27 cellular contexts compared by ENCODE assay signal in genomic region chr13:113598481-113598880, GRCh38. TPM values are rescaled to one million over a fixed set of nuclear protein-coding genes. Genes with fewer than 3 reads are reported as not detected.
DNase-seq lines count a peak whose midpoint lies in the region; ATAC-seq and TF ChIP-seq lines count a peak whose summit lies in the region.
"Had no signal": no experiment of that assay in that cellular context is flagged by ENCODE, and none has a peak within 500 bp of the region (broad histone marks: within the 10 kb centered on the region; RNA-seq: fewer than 3 reads in every experiment).

No MANE protein-coding gene starts in this region.

- H3K14ac ChIP-seq in H9 (ENCODE audit: insufficient read depth, low read length): no peak overlapping the region

- no peak overlapping the region for H3K27ac ChIP-seq in H9 (ENCODE audit: insufficient read length, low read depth, low read length)
- no peak overlapping the region for H3K27ac ChIP-seq in ovary
- H3K27ac ChIP-seq: 22Rv1, C4-2B, VCaP had no signal

- H3K4ac ChIP-seq in H9 (ENCODE audit: low read depth, low read length): no peak overlapping the region

- H3K4me3 Mint-ChIP-seq in H9 (no peak overlapping the region; a peak in 1 of 5 replicates), glutamatergic neuron (ENCODE audit: unreplicated experiment) (peak overlapping the region; percentile 71)
- H3K4me3 Mint-ChIP-seq: activated CD4-positive, alpha-beta T cell treated with anti-CD3 and anti-CD28 coated beads, Interleukin-2, amount 10 ng/mL, durations not matched to agents 7 days and 5 days; activated naive CD4-positive, alpha-beta T cell treated with anti-CD3 and anti-CD28 coated beads for 36 hours; immature natural killer cell; mesothelial cell of epicardium; stimulated activated naive B cell treated with anti-CD40 and anti-IgM and Interleukin-4, amounts not matched to agents 10 μg/mL and 1 μg/mL and 100 μg/mL, for 72 hours had no signal

- H3K36me3 Mint-ChIP-seq in H9 (ENCODE audit: insufficient read depth in 1 of 3, low read depth in 3 of 3) (peaks cover 53 to 59% (median 58%) of the 10 kb centered on the region in 3 experiments), glutamatergic neuron (ENCODE audit: unreplicated experiment) (peaks cover 25% of the 10 kb centered on the region)

- no peak overlapping the region for H2BK20ac ChIP-seq in H9 (ENCODE audit: low read depth, low read length, poor library complexity, severe bottlenecking)

- H3K79me2 ChIP-seq in H9 (ENCODE audit: insufficient read depth, low read length): peaks cover 14% of the 10 kb centered on the region; the same call in 1 of the 2 replicates

- H3K9me3 Mint-ChIP-seq in H9 (peaks cover 3 to 6% of the 10 kb centered on the region in 2 experiments; a peak in 4 of 5 replicates), glutamatergic neuron (ENCODE audit: unreplicated experiment) (peaks cover 12% of the 10 kb centered on the region)
- H3K9me3 Mint-ChIP-seq: activated CD4-positive, alpha-beta T cell treated with anti-CD3 and anti-CD28 coated beads, Interleukin-2, amount 10 ng/mL, durations not matched to agents 7 days and 5 days; activated naive CD4-positive, alpha-beta T cell treated with anti-CD3 and anti-CD28 coated beads for 36 hours; immature natural killer cell had no signal

- H3K18ac ChIP-seq in H9 (ENCODE audit: insufficient read length, low read depth, low read length): no peak overlapping the region

- H3K27me3 ChIP-seq in H9 (ENCODE audit: insufficient read depth, low read length) (no peaks in the 10 kb centered on the region), ovary (no peaks in the 10 kb centered on the region)

- H3K27ac Mint-ChIP-seq in H9: peak overlapping the region in 2 of 3 experiments; percentile 8 to 59; a peak in 1 of 7 replicates
- H3K27ac Mint-ChIP-seq in glutamatergic neuron (ENCODE audit: unreplicated experiment): peak overlapping the region; percentile 79
- H3K27ac Mint-ChIP-seq: activated CD4-positive, alpha-beta T cell treated with anti-CD3 and anti-CD28 coated beads, Interleukin-2, amount 10 ng/mL, durations not matched to agents 7 days and 5 days; activated naive CD4-positive, alpha-beta T cell treated with anti-CD3 and anti-CD28 coated beads for 36 hours; mesothelial cell of epicardium; stimulated activated naive B cell treated with anti-CD40 and anti-IgM and Interleukin-4, amounts not matched to agents 10 μg/mL and 1 μg/mL and 100 μg/mL, for 72 hours had no signal

- H2BK5ac ChIP-seq in H9 (ENCODE audit: insufficient read length, low read length): no peak overlapping the region

- no peak overlapping the region for H3T11ph ChIP-seq in H9 (ENCODE audit: low read length)

- no peak overlapping the region for H2AK5ac ChIP-seq in H9 (ENCODE audit: insufficient read length, low read length)

- H3K23me2 ChIP-seq in H9 (ENCODE audit: insufficient read length, low read depth, low read length, poor library complexity, severe bottlenecking): no peaks in the 10 kb centered on the region

- no peak overlapping the region for H4K91ac ChIP-seq in H9 (ENCODE audit: insufficient read length, low read depth, low read length)

- no peak overlapping the region for H4K8ac ChIP-seq in H9 (replicated peaks; ENCODE audit: insufficient read length, low read depth, low read length)

- H2BK15ac ChIP-seq in H9 (ENCODE audit: low read depth, low read length): no peak overlapping the region

- no peaks in the 10 kb centered on the region for H4K20me1 ChIP-seq in H9 (ENCODE audit: control insufficient read depth, insufficient read depth, insufficient read length)

- DNase-seq in activated CD4-positive, CD25-positive, alpha-beta regulatory T cell treated with anti-CD3 and anti-CD28 coated beads, Interleukin-2, amount 50 U/mL, for 72 hours: peak; percentile 11
- no peak for DNase-seq in activated CD4-positive, CD25-positive, alpha-beta regulatory T cell (lab: John Stamatoyannopoulos, UW)
- DNase-seq in H9 (peak; percentile 13), glutamatergic neuron (no peak), ovary (peak in 3 of 5 donors; percentile 6 to 15 (median 7))
- DNase-seq: activated CD4-positive, alpha-beta T cell treated with anti-CD3 and anti-CD28 coated beads, Interleukin-2, amount 10 ng/mL, durations not matched to agents 7 days and 5 days; activated naive CD4-positive, alpha-beta T cell treated with anti-CD3 and anti-CD28 coated beads for 36 hours; activated T-cell treated with anti-CD3 and anti-CD28 coated beads, Interleukin-2, amount 50 U/mL, for 48 hours; amygdala; DMS79; effector CD8-positive, alpha-beta T cell; immature natural killer cell; NCI-H1436 treated with DMSO at 0.1 percent for 48 hours; NCI-H446 treated with DMSO at 0.1 percent for 48 hours; NCI-H82; stimulated activated naive B cell treated with anti-CD40 and anti-IgM and Interleukin-4, amounts not matched to agents 10 μg/mL and 1 μg/mL and 100 μg/mL, for 72 hours; T1000 had no signal

- H3K4me3 ChIP-seq in ovary: no peak overlapping the region

- H3K4me1 ChIP-seq in H9 (ENCODE audit: insufficient read depth, low read length) (no peaks in the 10 kb centered on the region), ovary (ENCODE audit: insufficient read depth) (no peaks in the 10 kb centered on the region)

- H3K79me1 ChIP-seq in H9 (ENCODE audit: insufficient read depth, low read depth, low read length, poor library complexity, severe bottlenecking): peaks cover 7% of the 10 kb centered on the region

- no CpG with 5 or more reads among the region's 13 CpGs for WGBS in H9 (ENCODE audit: extremely low coverage, insufficient read length, low lambda C conversion rate)
- 92 to 97% (median 96%) methylated on average over 13 of the region's 13 CpGs for WGBS in ovary, 3 donors

- TF ChIP-seq CTCF in H9 (conservative IDR thresholded peaks at IDR 0.05) (no peak), glutamatergic neuron (IDR thresholded peaks at IDR 0.05; ENCODE audit: partially characterized antibody, unreplicated experiment) (no peak), ovary (IDR thresholded peaks at IDR 0.05) (no peak)

- no peak overlapping the region for H2BK12ac ChIP-seq in H9 (ENCODE audit: insufficient read length, low read depth, low read length)

- no peak overlapping the region for H3K4me2 ChIP-seq in H9 (ENCODE audit: insufficient read depth, insufficient read length, low read length)

- H3K36me3 ChIP-seq in ovary: no peaks in the 10 kb centered on the region

- no peak overlapping the region for H4K5ac ChIP-seq in H9 (ENCODE audit: insufficient read length, low read depth, low read length)

- no peak overlapping the region for H3K23ac ChIP-seq in H9 (ENCODE audit: insufficient read length, low read depth, low read length)

- no peak overlapping the region for H2BK120ac ChIP-seq in H9 (ENCODE audit: low read depth, low read length, poor library complexity, severe bottlenecking)

- peaks cover 16% of the 10 kb centered on the region in 2 experiments for H3K4me1 Mint-ChIP-seq in H9
- peaks cover 38% of the 10 kb centered on the region for H3K4me1 Mint-ChIP-seq in glutamatergic neuron (ENCODE audit: low read depth, unreplicated experiment)
- H3K4me1 Mint-ChIP-seq: mesothelial cell of epicardium had no signal

- H3K9me3 ChIP-seq in H9 (ENCODE audit: control insufficient read depth, low read depth, low read length) (no peaks in the 10 kb centered on the region), ovary (no peaks in the 10 kb centered on the region)

- no peak overlapping the region for H3K56ac ChIP-seq in H9 (ENCODE audit: insufficient read length, low read depth, low read length)

- intact Hi-C loops in ovary (cut with DNase I): no loop called here

- ATAC-seq in GM18517 (IDR thresholded peaks at IDR 0.05; ENCODE audit: unreplicated experiment) (no peak), HG03039 (IDR thresholded peaks at IDR 0.05; ENCODE audit: unreplicated experiment) (no peak), HG02852 (IDR thresholded peaks at IDR 0.05; ENCODE audit: unreplicated experiment) (no peak)
- ATAC-seq: stimulated activated naive B cell treated with anti-CD40 and anti-IgM and Interleukin-4, amounts not matched to agents 10 μg/mL and 1 μg/mL and 100 μg/mL, for 72 hours had no signal

- no peaks in the 10 kb centered on the region for H3K27me3 Mint-ChIP-seq in H9 (ENCODE audit: low read depth)
- peaks cover 11% of the 10 kb centered on the region for H3K27me3 Mint-ChIP-seq in glutamatergic neuron (ENCODE audit: unreplicated experiment)
- H3K27me3 Mint-ChIP-seq: activated CD4-positive, alpha-beta T cell treated with anti-CD3 and anti-CD28 coated beads, Interleukin-2, amount 10 ng/mL, durations not matched to agents 7 days and 5 days; stimulated activated naive B cell treated with anti-CD40 and anti-IgM and Interleukin-4, amounts not matched to agents 10 μg/mL and 1 μg/mL and 100 μg/mL, for 72 hours had no signal

- no peak overlapping the region for H2AFZ ChIP-seq in H9 (ENCODE audit: low read length)

- no peak for TF ChIP-seq EP300 in ovary (IDR thresholded peaks at IDR 0.05)

- no peak for TF ChIP-seq POLR2A in ovary (IDR thresholded peaks at IDR 0.05)

- no peak overlapping the region for H3K9ac ChIP-seq in H9 (ENCODE audit: extremely low read depth, insufficient read length, low read length)

RNA-seq across cellular contexts. Expression of gene TFDP1, which starts 13.9 kb away (rescaled TPM):
- total RNA-seq in H9 (2021): 109 and 111 TPM in 2 replicates
- 62.0 TPM for total RNA-seq in glutamatergic neuron (ENCODE audit: unreplicated experiment)
- 10 to 100 TPM in 6 of 7 donors, 1 to 10 TPM in 1; 8.8 to 45.6 (median 33.8) TPM for total RNA-seq in ovary
- 10 to 100 TPM; 22.2 to 40.5 TPM for polyA plus RNA-seq in ovary

RNA-seq across cellular contexts. Expression of gene ATP4B, which starts 59.5 kb away (rescaled TPM):
- total RNA-seq in H9 (2021): not detected in 2 replicates
- total RNA-seq in glutamatergic neuron (ENCODE audit: unreplicated experiment): not detected
- under 1 TPM in 1 of 7 donors, not detected in 6; 0.28 TPM for total RNA-seq in ovary
- not detected for polyA plus RNA-seq in ovary
- total RNA-seq: activated CD4-positive, alpha-beta T cell treated with anti-CD3 and anti-CD28 coated beads, Interleukin-2, amount 10 ng/mL, durations not matched to agents 7 days and 5 days; activated naive CD4-positive, alpha-beta T cell treated with anti-CD3 and anti-CD28 coated beads for 36 hours; epithelial cell of proximal tubule; HT-29; liver; mesothelial cell of epicardium had no signal
- polyA plus RNA-seq: immature natural killer cell, liver had no signal

Comparison
In these comparisons a context has a peak if more than half of its experiments do, and no peak if none do; other contexts are left out.
1. DNase-seq: peak in activated CD4-positive, CD25-positive, alpha-beta regulatory T cell treated with anti-CD3 and anti-CD28 coated beads, Interleukin-2, amount 50 U/mL, for 72 hours (single experiment), H9 (single experiment) and ovary (3 of 5); none in activated CD4-positive, CD25-positive, alpha-beta regulatory T cell (0 of 4) and glutamatergic neuron (single experiment).